In the genomic region with DNA sequence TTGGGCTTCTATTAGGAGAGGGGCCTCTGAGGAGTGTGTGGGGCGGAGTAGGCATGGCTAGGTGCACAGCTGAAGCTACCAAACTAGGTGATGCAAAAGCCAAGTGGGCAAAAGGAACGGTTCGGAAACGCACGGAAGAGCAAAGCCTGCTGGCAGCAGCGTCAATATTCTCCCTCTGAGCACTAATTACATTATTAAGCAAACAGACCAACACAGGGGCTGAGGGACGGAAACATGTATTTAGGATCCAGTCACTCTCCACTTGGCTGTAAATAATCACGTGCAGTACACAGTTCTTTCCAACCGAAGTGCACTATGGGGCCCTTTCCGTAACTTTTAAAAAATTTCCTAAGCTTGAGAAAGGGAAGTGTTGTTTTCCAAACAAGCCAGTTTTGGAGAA, we compare ENCODE assay signal across 1 cellular context.
TF ChIP-seq lines count a peak whose summit lies in the region.

No MANE protein-coding gene starts in this region.

TF ChIP-seq in GM23338, 12 proteins besides CTCF, POLR2A, EP300 and RAD21 (continued from another document):
- TF ChIP-seq, protein P1, sequence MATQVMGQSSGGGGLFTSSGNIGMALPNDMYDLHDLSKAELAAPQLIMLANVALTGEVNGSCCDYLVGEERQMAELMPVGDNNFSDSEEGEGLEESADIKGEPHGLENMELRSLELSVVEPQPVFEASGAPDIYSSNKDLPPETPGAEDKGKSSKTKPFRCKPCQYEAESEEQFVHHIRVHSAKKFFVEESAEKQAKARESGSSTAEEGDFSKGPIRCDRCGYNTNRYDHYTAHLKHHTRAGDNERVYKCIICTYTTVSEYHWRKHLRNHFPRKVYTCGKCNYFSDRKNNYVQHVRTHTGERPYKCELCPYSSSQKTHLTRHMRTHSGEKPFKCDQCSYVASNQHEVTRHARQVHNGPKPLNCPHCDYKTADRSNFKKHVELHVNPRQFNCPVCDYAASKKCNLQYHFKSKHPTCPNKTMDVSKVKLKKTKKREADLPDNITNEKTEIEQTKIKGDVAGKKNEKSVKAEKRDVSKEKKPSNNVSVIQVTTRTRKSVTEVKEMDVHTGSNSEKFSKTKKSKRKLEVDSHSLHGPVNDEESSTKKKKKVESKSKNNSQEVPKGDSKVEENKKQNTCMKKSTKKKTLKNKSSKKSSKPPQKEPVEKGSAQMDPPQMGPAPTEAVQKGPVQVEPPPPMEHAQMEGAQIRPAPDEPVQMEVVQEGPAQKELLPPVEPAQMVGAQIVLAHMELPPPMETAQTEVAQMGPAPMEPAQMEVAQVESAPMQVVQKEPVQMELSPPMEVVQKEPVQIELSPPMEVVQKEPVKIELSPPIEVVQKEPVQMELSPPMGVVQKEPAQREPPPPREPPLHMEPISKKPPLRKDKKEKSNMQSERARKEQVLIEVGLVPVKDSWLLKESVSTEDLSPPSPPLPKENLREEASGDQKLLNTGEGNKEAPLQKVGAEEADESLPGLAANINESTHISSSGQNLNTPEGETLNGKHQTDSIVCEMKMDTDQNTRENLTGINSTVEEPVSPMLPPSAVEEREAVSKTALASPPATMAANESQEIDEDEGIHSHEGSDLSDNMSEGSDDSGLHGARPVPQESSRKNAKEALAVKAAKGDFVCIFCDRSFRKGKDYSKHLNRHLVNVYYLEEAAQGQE (IDR thresholded peaks at IDR 0.05; ENCODE audit: unreplicated experiment), result no peak
- TF ChIP-seq ZNF331 (CRISPR knock-in tag; IDR thresholded peaks at IDR 0.05; ENCODE audit: low read depth), result no peak
- TF ChIP-seq, protein P2, sequence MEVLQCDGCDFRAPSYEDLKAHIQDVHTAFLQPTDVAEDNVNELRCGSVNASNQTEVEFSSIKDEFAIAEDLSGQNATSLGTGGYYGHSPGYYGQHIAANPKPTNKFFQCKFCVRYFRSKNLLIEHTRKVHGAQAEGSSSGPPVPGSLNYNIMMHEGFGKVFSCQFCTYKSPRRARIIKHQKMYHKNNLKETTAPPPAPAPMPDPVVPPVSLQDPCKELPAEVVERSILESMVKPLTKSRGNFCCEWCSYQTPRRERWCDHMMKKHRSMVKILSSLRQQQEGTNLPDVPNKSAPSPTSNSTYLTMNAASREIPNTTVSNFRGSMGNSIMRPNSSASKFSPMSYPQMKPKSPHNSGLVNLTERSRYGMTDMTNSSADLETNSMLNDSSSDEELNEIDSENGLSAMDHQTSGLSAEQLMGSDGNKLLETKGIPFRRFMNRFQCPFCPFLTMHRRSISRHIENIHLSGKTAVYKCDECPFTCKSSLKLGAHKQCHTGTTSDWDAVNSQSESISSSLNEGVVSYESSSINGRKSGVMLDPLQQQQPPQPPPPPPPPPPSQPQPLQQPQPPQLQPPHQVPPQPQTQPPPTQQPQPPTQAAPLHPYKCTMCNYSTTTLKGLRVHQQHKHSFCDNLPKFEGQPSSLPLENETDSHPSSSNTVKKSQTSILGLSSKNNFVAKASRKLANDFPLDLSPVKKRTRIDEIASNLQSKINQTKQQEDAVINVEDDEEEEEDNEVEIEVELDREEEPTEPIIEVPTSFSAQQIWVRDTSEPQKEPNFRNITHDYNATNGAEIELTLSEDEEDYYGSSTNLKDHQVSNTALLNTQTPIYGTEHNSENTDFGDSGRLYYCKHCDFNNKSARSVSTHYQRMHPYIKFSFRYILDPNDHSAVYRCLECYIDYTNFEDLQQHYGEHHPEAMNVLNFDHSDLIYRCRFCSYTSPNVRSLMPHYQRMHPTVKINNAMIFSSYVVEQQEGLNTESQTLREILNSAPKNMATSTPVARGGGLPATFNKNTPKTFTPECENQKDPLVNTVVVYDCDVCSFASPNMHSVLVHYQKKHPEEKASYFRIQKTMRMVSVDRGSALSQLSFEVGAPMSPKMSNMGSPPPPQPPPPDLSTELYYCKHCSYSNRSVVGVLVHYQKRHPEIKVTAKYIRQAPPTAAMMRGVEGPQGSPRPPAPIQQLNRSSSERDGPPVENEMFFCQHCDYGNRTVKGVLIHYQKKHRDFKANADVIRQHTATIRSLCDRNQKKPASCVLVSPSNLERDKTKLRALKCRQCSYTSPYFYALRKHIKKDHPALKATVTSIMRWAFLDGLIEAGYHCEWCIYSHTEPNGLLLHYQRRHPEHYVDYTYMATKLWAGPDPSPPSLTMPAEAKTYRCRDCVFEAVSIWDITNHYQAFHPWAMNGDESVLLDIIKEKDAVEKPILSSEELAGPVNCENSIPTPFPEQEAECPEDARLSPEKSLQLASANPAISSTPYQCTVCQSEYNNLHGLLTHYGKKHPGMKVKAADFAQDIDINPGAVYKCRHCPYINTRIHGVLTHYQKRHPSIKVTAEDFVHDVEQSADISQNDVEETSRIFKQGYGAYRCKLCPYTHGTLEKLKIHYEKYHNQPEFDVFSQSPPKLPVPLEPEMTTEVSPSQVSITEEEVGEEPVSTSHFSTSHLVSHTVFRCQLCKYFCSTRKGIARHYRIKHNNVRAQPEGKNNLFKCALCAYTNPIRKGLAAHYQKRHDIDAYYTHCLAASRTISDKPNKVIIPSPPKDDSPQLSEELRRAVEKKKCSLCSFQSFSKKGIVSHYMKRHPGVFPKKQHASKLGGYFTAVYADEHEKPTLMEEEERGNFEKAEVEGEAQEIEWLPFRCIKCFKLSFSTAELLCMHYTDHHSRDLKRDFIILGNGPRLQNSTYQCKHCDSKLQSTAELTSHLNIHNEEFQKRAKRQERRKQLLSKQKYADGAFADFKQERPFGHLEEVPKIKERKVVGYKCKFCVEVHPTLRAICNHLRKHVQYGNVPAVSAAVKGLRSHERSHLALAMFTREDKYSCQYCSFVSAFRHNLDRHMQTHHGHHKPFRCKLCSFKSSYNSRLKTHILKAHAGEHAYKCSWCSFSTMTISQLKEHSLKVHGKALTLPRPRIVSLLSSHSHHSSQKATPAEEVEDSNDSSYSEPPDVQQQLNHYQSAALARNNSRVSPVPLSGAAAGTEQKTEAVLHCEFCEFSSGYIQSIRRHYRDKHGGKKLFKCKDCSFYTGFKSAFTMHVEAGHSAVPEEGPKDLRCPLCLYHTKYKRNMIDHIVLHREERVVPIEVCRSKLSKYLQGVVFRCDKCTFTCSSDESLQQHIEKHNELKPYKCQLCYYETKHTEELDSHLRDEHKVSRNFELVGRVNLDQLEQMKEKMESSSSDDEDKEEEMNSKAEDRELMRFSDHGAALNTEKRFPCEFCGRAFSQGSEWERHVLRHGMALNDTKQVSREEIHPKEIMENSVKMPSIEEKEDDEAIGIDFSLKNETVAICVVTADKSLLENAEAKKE (CRISPR knock-in tag; IDR thresholded peaks at IDR 0.05), result no peak
- no peak for TF ChIP-seq STAT1 (IDR thresholded peaks at IDR 0.05; ENCODE audit: unreplicated experiment)
- TF ChIP-seq CREB1 (CRISPR knock-in tag; IDR thresholded peaks at IDR 0.05; ENCODE audit: low read depth), result no peak
- TF ChIP-seq EZH2 (IDR thresholded peaks at IDR 0.05; ENCODE audit: low read depth, unreplicated experiment), result no peak
